In genomic region chr14:65210118-65210826, GRCh38 we compare ENCODE assay signal across 10 cellular contexts.
DNase-seq lines count a peak whose midpoint lies in the region; ATAC-seq, FAIRE-seq and TF ChIP-seq lines count a peak whose summit lies in the region.
"Had no signal": no experiment of that assay in that cellular context is flagged by ENCODE, and none has a peak within 500 bp of the region (broad histone marks: within the 10 kb centered on the region; RNA-seq: fewer than 3 reads in every experiment).

No MANE protein-coding gene starts in this region.

- H3K36me3 Mint-ChIP-seq in activated T-cell treated with anti-CD3 and anti-CD28 coated beads, Interleukin-2, amount 50 U/mL, for 72 hours (ENCODE audit: insufficient read depth in 2 of 2): peaks cover 0 to 3% of the 10 kb centered on the region in 2 donors
- H3K36me3 Mint-ChIP-seq in stimulated activated naive B cell treated with anti-CD40 and anti-IgM and Interleukin-4, amounts not matched to agents 10 μg/mL and 1 μg/mL and 100 μg/mL, for 72 hours: no peaks in the 10 kb centered on the region

- no peak overlapping the region for H2AFZ ChIP-seq in PC-9

- no peaks in the 10 kb centered on the region for H3K9me3 Mint-ChIP-seq in activated T-cell treated with anti-CD3 and anti-CD28 coated beads, Interleukin-2, amount 50 U/mL, for 72 hours
- H3K9me3 Mint-ChIP-seq in stimulated activated naive B cell treated with anti-CD40 and anti-IgM and Interleukin-4, amounts not matched to agents 10 μg/mL and 1 μg/mL and 100 μg/mL, for 72 hours: no peaks in the 10 kb centered on the region

- no peaks in the 10 kb centered on the region for H3K79me2 ChIP-seq in PC-9 (ENCODE audit: low read depth)

- H3K36me3 ChIP-seq in PC-9 (ENCODE audit: low read depth): no peaks in the 10 kb centered on the region
- H3K36me3 ChIP-seq: suprapubic skin had no signal

- no peak for ATAC-seq in activated T-cell treated with anti-CD3 and anti-CD28 coated beads, Interleukin-2, amount 50 U/mL, for 72 hours (replicated peaks in 1 of 2)
- ATAC-seq in stimulated activated naive B cell treated with anti-CD40 and anti-IgM and Interleukin-4, amounts not matched to agents 10 μg/mL and 1 μg/mL and 100 μg/mL, for 72 hours (replicated peaks): peak; percentile 24 to 37
- ATAC-seq in HG03457 (IDR thresholded peaks at IDR 0.05; ENCODE audit: unreplicated experiment) (no peak), GM19395 (IDR thresholded peaks at IDR 0.05; ENCODE audit: unreplicated experiment) (no peak)

- peak overlapping the region; percentile 68 to 74 for H3K4me3 Mint-ChIP-seq in activated T-cell treated with anti-CD3 and anti-CD28 coated beads, Interleukin-2, amount 50 U/mL, for 72 hours
- H3K4me3 Mint-ChIP-seq in stimulated activated naive B cell treated with anti-CD40 and anti-IgM and Interleukin-4, amounts not matched to agents 10 μg/mL and 1 μg/mL and 100 μg/mL, for 72 hours: peak overlapping the region; percentile 3 to 39

- POLR2A ChIA-PET in PC-9 (lab: Charles Lee; ENCODE audit: unreplicated experiment): no interaction called here

- H3K4me3 ChIP-seq in PC-9 (no peak overlapping the region), dorsolateral prefrontal cortex (peak overlapping the region in 2 of 59 donors; percentile 7 to 16)
- H3K4me3 ChIP-seq: suprapubic skin had no signal

- H3K4me1 ChIP-seq in PC-9 (replicated peaks; ENCODE audit: insufficient read depth): peaks cover 40% of the 10 kb centered on the region
- H3K4me1 ChIP-seq: suprapubic skin had no signal

- H3K27me3 Mint-ChIP-seq in activated T-cell treated with anti-CD3 and anti-CD28 coated beads, Interleukin-2, amount 50 U/mL, for 72 hours (ENCODE audit: low read depth): no peaks in the 10 kb centered on the region
- H3K27me3 Mint-ChIP-seq in stimulated activated naive B cell treated with anti-CD40 and anti-IgM and Interleukin-4, amounts not matched to agents 10 μg/mL and 1 μg/mL and 100 μg/mL, for 72 hours: no peaks in the 10 kb centered on the region

- FAIRE-seq in frontal cortex (lab: Jason Lieb, UNC): no peak

- no peaks in the 10 kb centered on the region for H3K9me3 ChIP-seq in PC-9 (ENCODE audit: insufficient read depth, low read depth)
- H3K9me3 ChIP-seq: suprapubic skin had no signal

- peak; percentile 22 to 39 for DNase-seq in activated T-cell treated with anti-CD3 and anti-CD28 coated beads, Interleukin-2, amount 50 U/mL, for 72 hours
- no peak for DNase-seq in activated T-cell treated with anti-CD3 and anti-CD28 coated beads, Interleukin-2, amount 50 U/mL, for 48 hours
- DNase-seq in PC-9: peak in 1 of 2 experiments; percentile 31
- no peak for DNase-seq in dorsolateral prefrontal cortex
- peak; percentile 53 for DNase-seq in stimulated activated naive B cell treated with anti-CD40 and anti-IgM and Interleukin-4, amounts not matched to agents 10 μg/mL and 1 μg/mL and 100 μg/mL, for 72 hours
- no peak for DNase-seq in frontal cortex (ENCODE audit: low spot score in 2 of 2)

- no peaks in the 10 kb centered on the region for H4K20me1 ChIP-seq in PC-9 (ENCODE audit: insufficient read depth)

- H3F3A ChIP-seq in PC-9 (ENCODE audit: insufficient read depth, low read depth): peaks cover 21% of the 10 kb centered on the region; the same call in 1 of the 2 replicates

- CTCF ChIA-PET in PC-9 (lab: Charles Lee): interaction anchor here (0.8 kb wide), 1 partner anchor 42 kb away, joined by 3 read pairs; no protein-coding TSS in a partner anchor

- peak overlapping the region; percentile 58 for H3K4me2 ChIP-seq in PC-9

- intact Hi-C loops in PC-9 (cut with micrococcal nuclease; ENCODE audit: unreplicated experiment): no loop called here
- intact Hi-C loops in dorsolateral prefrontal cortex (cut with DNase I): no loop called here

- H3K27me3 ChIP-seq in PC-9 (ENCODE audit: insufficient read depth, low read depth): no peaks in the 10 kb centered on the region
- H3K27me3 ChIP-seq in dorsolateral prefrontal cortex: no peaks in the 10 kb centered on the region
- H3K27me3 ChIP-seq: suprapubic skin had no signal

- H3K27ac ChIP-seq in PC-9: peak overlapping the region; percentile 93
- peak overlapping the region in 43 of 59 donors; percentile 2 to 81 (median 49) for H3K27ac ChIP-seq in dorsolateral prefrontal cortex
- H3K27ac ChIP-seq: HL-60, suprapubic skin had no signal

- BruUV-seq in PC-9 (replicated peaks; lab: Mats Ljungman, UMichigan): no TSS peak

- no peak for TF ChIP-seq CTCF in PC-9 (conservative IDR thresholded peaks at IDR 0.05)
- TF ChIP-seq CTCF in dorsolateral prefrontal cortex (IDR thresholded peaks at IDR 0.05 in 54 of 56, conservative IDR thresholded peaks at IDR 0.05 in 2 of 56; ENCODE audit: low read depth in 1 of 56, partially characterized antibody in 56 of 56): no peak

- H3K27ac Mint-ChIP-seq in activated T-cell treated with anti-CD3 and anti-CD28 coated beads, Interleukin-2, amount 50 U/mL, for 72 hours: peak overlapping the region; percentile 81
- H3K27ac Mint-ChIP-seq in stimulated activated naive B cell treated with anti-CD40 and anti-IgM and Interleukin-4, amounts not matched to agents 10 μg/mL and 1 μg/mL and 100 μg/mL, for 72 hours: peak overlapping the region; percentile 53

- H3K9me2 ChIP-seq in PC-9 (ENCODE audit: insufficient read depth): no peaks in the 10 kb centered on the region

- H3K4me1 Mint-ChIP-seq in activated T-cell treated with anti-CD3 and anti-CD28 coated beads, Interleukin-2, amount 50 U/mL, for 72 hours (ENCODE audit: low read depth): peaks cover 63% of the 10 kb centered on the region
- H3K4me1 Mint-ChIP-seq in stimulated activated naive B cell treated with anti-CD40 and anti-IgM and Interleukin-4, amounts not matched to agents 10 μg/mL and 1 μg/mL and 100 μg/mL, for 72 hours: peaks cover 43 to 88% of the 10 kb centered on the region in 2 donors

Comparison
In these comparisons a context has a peak if more than half of its experiments do, and no peak if none do; other contexts are left out.
1. DNase-seq: peak in activated T-cell treated with anti-CD3 and anti-CD28 coated beads, Interleukin-2, amount 50 U/mL, for 72 hours (2 of 2) and stimulated activated naive B cell treated with anti-CD40 and anti-IgM and Interleukin-4, amounts not matched to agents 10 μg/mL and 1 μg/mL and 100 μg/mL, for 72 hours (single experiment); none in activated T-cell treated with anti-CD3 and anti-CD28 coated beads, Interleukin-2, amount 50 U/mL, for 48 hours (0 of 2), dorsolateral prefrontal cortex (0 of 10) and frontal cortex (0 of 2).
2. ATAC-seq: peak in stimulated activated naive B cell treated with anti-CD40 and anti-IgM and Interleukin-4, amounts not matched to agents 10 μg/mL and 1 μg/mL and 100 μg/mL, for 72 hours (2 of 2); none in activated T-cell treated with anti-CD3 and anti-CD28 coated beads, Interleukin-2, amount 50 U/mL, for 72 hours (0 of 2), HG03457 (single experiment) and GM19395 (single experiment).